24 cellular contexts compared by ENCODE assay signal in genomic region chr10:131233611-131234258, GRCh38.
DNase-seq lines count a peak whose midpoint lies in the region; ATAC-seq, FAIRE-seq and TF ChIP-seq lines count a peak whose summit lies in the region.
"Had no signal": no experiment of that assay in that cellular context is flagged by ENCODE, and none has a peak within 500 bp of the region (broad histone marks: within the 10 kb centered on the region; RNA-seq: fewer than 3 reads in every experiment).

No MANE protein-coding gene starts in this region.

- H3K4me1 Mint-ChIP-seq in activated T-cell treated with anti-CD3 and anti-CD28 coated beads, Interleukin-2, amount 50 U/mL, for 72 hours (ENCODE audit: low read depth), result no peaks in the 10 kb centered on the region

- no peak for TF ChIP-seq RAD21 in H1 (IDR thresholded peaks at IDR 0.05 in 1 of 2, conservative IDR thresholded peaks at IDR 0.05 in 1 of 2; ENCODE audit: low read depth in 2 of 2, low read length in 2 of 2)

- no peaks in the 10 kb centered on the region for H3K23me2 ChIP-seq in H1 (ENCODE audit: low read depth, low read length)

- H3K9me3 Mint-ChIP-seq in activated T-cell treated with anti-CD3 and anti-CD28 coated beads, Interleukin-2, amount 50 U/mL, for 72 hours, result no peaks in the 10 kb centered on the region

- H3K36me3 ChIP-seq in A673 (ENCODE audit: insufficient read depth, low read length, poor library complexity, severe bottlenecking), result no peaks in the 10 kb centered on the region
- H3K36me3 ChIP-seq in H1 (ENCODE audit: control insufficient read depth in 2 of 4, insufficient read depth in 4 of 4, low read length in 3 of 4), result no peaks in the 10 kb centered on the region
- H3K36me3 ChIP-seq in right atrium auricular region, result no peaks in the 10 kb centered on the region
- H3K36me3 ChIP-seq: BE2C had no signal

- peaks cover 0 to 3% of the 10 kb centered on the region in 2 experiments for H4K20me1 ChIP-seq in H1 (replicated peaks in 1 of 2; ENCODE audit: control insufficient read depth in 1 of 2, insufficient read depth in 2 of 2, low read length in 2 of 2)

- no TSS peak for BruUV-seq in A673 (replicated peaks; lab: Mats Ljungman, UMichigan)

- H3K4me2 ChIP-seq in H1 (ENCODE audit: insufficient read depth in 1 of 2, low read depth in 2 of 2, low read length in 2 of 2), result no peak overlapping the region
- H3K4me2 ChIP-seq: A549 had no signal

- H3K27me3 ChIP-seq in A673 (replicated peaks; ENCODE audit: insufficient read depth, low read depth, low read length, poor library complexity) (no peaks in the 10 kb centered on the region), H1 (replicated peaks in 1 of 4; ENCODE audit: control insufficient read depth in 3 of 4, extremely low read depth in 1 of 4, insufficient read depth in 3 of 4, low read length in 3 of 4) (no peaks in the 10 kb centered on the region), right atrium auricular region (no peaks in the 10 kb centered on the region)
- H3K27me3 ChIP-seq: BE2C had no signal

- no peak overlapping the region for H4K8ac ChIP-seq in H1 (ENCODE audit: extremely low read depth, insufficient read depth, low read length)

- TF ChIP-seq CTCF in A673 (conservative IDR thresholded peaks at IDR 0.05; ENCODE audit: low read depth, low read length) (no peak), H1 (IDR thresholded peaks at IDR 0.05; ENCODE audit: control extremely low read depth in 1 of 3, insufficient read depth in 1 of 3, low read depth in 1 of 3, low read length in 3 of 3) (no peak), right atrium auricular region (IDR thresholded peaks at IDR 0.05) (no peak)

- H3K9ac ChIP-seq in H1 (replicated peaks in 1 of 4; ENCODE audit: extremely low read depth in 1 of 4, low read depth in 3 of 4, low read length in 3 of 4), result no peak overlapping the region

- no peak overlapping the region for H3K27ac Mint-ChIP-seq in activated T-cell treated with anti-CD3 and anti-CD28 coated beads, Interleukin-2, amount 50 U/mL, for 72 hours
- H3K27ac Mint-ChIP-seq: CD4-positive, alpha-beta T cell; IgD-negative memory B cell had no signal

- no peaks in the 10 kb centered on the region for H3K79me2 ChIP-seq in H1 (ENCODE audit: control insufficient read depth in 1 of 2, insufficient read depth in 2 of 2, low read length in 2 of 2)

- H2BK20ac ChIP-seq in H1 (ENCODE audit: low read length), result no peak overlapping the region

- H4K5ac ChIP-seq in H1 (ENCODE audit: insufficient read length, low read depth, low read length), result no peak overlapping the region

- peak; percentile 33 for DNase-seq in A673 (ENCODE audit: low spot score)
- DNase-seq in COLO668 (lab: John Stamatoyannopoulos, UW; ENCODE audit: unreplicated experiment), result peak; percentile 2
- DNase-seq in NCI-H345 treated with DMSO at 0.1 percent for 48 hours (lab: John Stamatoyannopoulos, UW; ENCODE audit: unreplicated experiment), result peak; percentile 11
- no peak for DNase-seq in H1 (ENCODE audit: low read depth in 1 of 2, low spot score in 2 of 2)
- no peak for DNase-seq in activated T-cell treated with anti-CD3 and anti-CD28 coated beads, Interleukin-2, amount 50 U/mL, for 72 hours
- no peak for DNase-seq in right atrium auricular region (ENCODE audit: low spot score)
- no peak for DNase-seq in NCI-H2081 treated with DMSO at 0.1 percent for 48 hours (lab: John Stamatoyannopoulos, UW)
- DNase-seq: BE2C; Caco-2; CD4-positive, alpha-beta T cell; HCEC 1CT; Kasumi-1; NCI-H1048; NCI-H1417 treated with DMSO at 0.1 percent for 48 hours; NCI-H187; NCI-H510A; NCI-H82; OCI-M1 had no signal

- H3K4me3 Mint-ChIP-seq in activated T-cell treated with anti-CD3 and anti-CD28 coated beads, Interleukin-2, amount 50 U/mL, for 72 hours, result no peak overlapping the region
- H3K4me3 Mint-ChIP-seq: CD4-positive, alpha-beta T cell; IgD-negative memory B cell had no signal

- H3K18ac ChIP-seq in H1 (ENCODE audit: extremely low read depth, low read length), result no peak overlapping the region

- CTCF ChIA-PET in A673 (lab: Charles Lee) (no interaction called here), H1 (lab: Charles Lee; ENCODE audit: partially characterized antibody) (interaction anchor here (0.9 kb wide), 2 partner anchors 10 to 149 kb away, joined by 3 read pairs; no protein-coding TSS in a partner anchor)

- no peak overlapping the region for H2BK12ac ChIP-seq in H1 (ENCODE audit: low read depth, low read length)

- no peak overlapping the region for H3K4ac ChIP-seq in H1 (replicated peaks; ENCODE audit: insufficient read length, low read depth, low read length)

- H2AFZ ChIP-seq in H1 (ENCODE audit: low read length), result no peak overlapping the region

- POLR2A ChIA-PET in A673 (lab: Charles Lee; ENCODE audit: low non-redundant PET) (no interaction called here), H1 (lab: Charles Lee; ENCODE audit: partially characterized antibody) (no interaction called here)

- H3K4me3 ChIP-seq in A673 (ENCODE audit: low read depth, low read length, poor library complexity, severe bottlenecking) (no peak overlapping the region), H1 (ENCODE audit: extremely low read depth in 1 of 4, insufficient read depth in 2 of 4, low read depth in 3 of 4, low read length in 4 of 4) (no peak overlapping the region), right atrium auricular region (no peak overlapping the region)
- H3K4me3 ChIP-seq: A549 had no signal

- 78% methylated on average over 7 of the region's 7 CpGs; no CpG with 5 or more reads in 1 of the 2 experiments for WGBS in H1 (ENCODE audit: extremely low coverage in 1 of 2, insufficient coverage in 1 of 2, insufficient read length in 1 of 2, insufficient replicate concordance in 2 of 2, low coverage in 1 of 2, low lambda C conversion rate in 2 of 2, missing lambda C conversion rate in 1 of 2), 2 experiments

- intact Hi-C loops in A673 (cut with micrococcal nuclease; ENCODE audit: unreplicated experiment), result no loop called here

- no peak overlapping the region for H2BK15ac ChIP-seq in H1 (ENCODE audit: low read length)

- no peaks in the 10 kb centered on the region for H3K36me3 Mint-ChIP-seq in activated T-cell treated with anti-CD3 and anti-CD28 coated beads, Interleukin-2, amount 50 U/mL, for 72 hours (ENCODE audit: insufficient read depth in 2 of 2)
- H3K36me3 Mint-ChIP-seq: IgD-negative memory B cell had no signal

- H3K14ac ChIP-seq in H1 (ENCODE audit: insufficient read length), result no peak overlapping the region

- no peak overlapping the region for H2AK5ac ChIP-seq in H1 (ENCODE audit: low read depth, low read length)

- no peak overlapping the region for H2BK120ac ChIP-seq in H1 (replicated peaks; ENCODE audit: low read depth, low read length)

- TF ChIP-seq EP300 in H1 (IDR thresholded peaks at IDR 0.05; ENCODE audit: borderline replicate concordance in 1 of 2, low read depth in 2 of 2, low read length in 2 of 2), result no peak

- H2BK5ac ChIP-seq in H1 (ENCODE audit: low read depth, low read length), result no peak overlapping the region

- H3K27me3 Mint-ChIP-seq in activated T-cell treated with anti-CD3 and anti-CD28 coated beads, Interleukin-2, amount 50 U/mL, for 72 hours (ENCODE audit: low read depth), result no peaks in the 10 kb centered on the region
- H3K27me3 Mint-ChIP-seq: CD4-positive, alpha-beta T cell had no signal

- no peak for TF ChIP-seq POLR2A in H1 (IDR thresholded peaks at IDR 0.05; ENCODE audit: control extremely low read depth in 1 of 2, low read depth in 2 of 2, low read length in 2 of 2)

- H3K27ac ChIP-seq in A673 (ENCODE audit: low read depth, low read length, poor library complexity, severe bottlenecking) (no peak overlapping the region), H1 (ENCODE audit: low read depth, low read length) (no peak overlapping the region), right atrium auricular region (no peak overlapping the region)
- H3K27ac ChIP-seq: A549 had no signal

- no peak overlapping the region for H3K23ac ChIP-seq in H1 (ENCODE audit: insufficient read length)

- H3K79me1 ChIP-seq in H1 (ENCODE audit: low read depth, low read length), result no peaks in the 10 kb centered on the region; the same call in 1 of the 2 replicates

- no peak for FAIRE-seq in H1 (lab: Jason Lieb, UNC)
- FAIRE-seq: A549, GM12891, RCC 7860 had no signal

- ATAC-seq in activated T-cell treated with anti-CD3 and anti-CD28 coated beads, Interleukin-2, amount 50 U/mL, for 72 hours (replicated peaks in 1 of 2), result no peak
- ATAC-seq in HG02571 (IDR thresholded peaks at IDR 0.05; ENCODE audit: unreplicated experiment), result no peak
- ATAC-seq: A549, Right ventricle myocardium inferior had no signal

- no peak overlapping the region for H4K91ac ChIP-seq in H1 (replicated peaks; ENCODE audit: insufficient read length, low read length)

- H3K4me1 ChIP-seq in A673 (ENCODE audit: insufficient read depth, low read length, poor library complexity, severe bottlenecking) (no peaks in the 10 kb centered on the region), H1 (replicated peaks in 1 of 4; ENCODE audit: control insufficient read depth in 3 of 4, insufficient read depth in 4 of 4, low read length in 3 of 4) (peaks cover 0 to 13% (median 5%) of the 10 kb centered on the region in 4 experiments; a peak in 3 of 7 replicates), right atrium auricular region (no peaks in the 10 kb centered on the region)
- H3K4me1 ChIP-seq: A549, BE2C, Caco-2 had no signal

- no peak overlapping the region for H3K56ac ChIP-seq in H1 (replicated peaks; ENCODE audit: insufficient read length, low read depth, low read length)

- H3K9me3 ChIP-seq in A673 (ENCODE audit: low read depth, low read length, poor library complexity, severe bottlenecking), result no peaks in the 10 kb centered on the region
- no peaks in the 10 kb centered on the region; a peak in 2 of 4 replicates for H3K9me3 ChIP-seq in H1 (ENCODE audit: insufficient read depth in 2 of 2, low read depth in 1 of 2, low read length in 1 of 2)
- H3K9me3 ChIP-seq in right atrium auricular region, result peaks cover 0 to 10% of the 10 kb centered on the region in 2 donors
- H3K9me3 ChIP-seq: A549, BE2C, Caco-2 had no signal

TF ChIP-seq in H1, 55 proteins besides CTCF, POLR2A, EP300 and RAD21:
- TF ChIP-seq NANOG (IDR thresholded peaks at IDR 0.05; ENCODE audit: insufficient read depth, low read depth, low read length, poor library complexity, severe bottlenecking) (no peak), SIN3A (conservative IDR thresholded peaks at IDR 0.05 in 1 of 2, IDR thresholded peaks at IDR 0.05 in 1 of 2; ENCODE audit: low read depth in 1 of 2, low read length in 2 of 2) (no peak), YY1 (IDR thresholded peaks at IDR 0.05; ENCODE audit: low read depth, low read length) (peak; percentile 59; the same call in 1 of the 2 replicates), KDM5A (IDR thresholded peaks at IDR 0.05; ENCODE audit: low read length) (no peak), GTF2F1 (IDR thresholded peaks at IDR 0.05; ENCODE audit: borderline replicate concordance, low read depth, low read length) (no peak), MAFK (IDR thresholded peaks at IDR 0.05; ENCODE audit: low read depth, low read length) (no peak)
TF ChIP-seq in H1: peak in this region for 1.

Comparison
In these comparisons a context has a peak if more than half of its experiments do, and no peak if none do; other contexts are left out.
1. DNase-seq: peak in A673 (single experiment), COLO668 (single experiment) and NCI-H345 treated with DMSO at 0.1 percent for 48 hours (single experiment); none in H1 (0 of 2), activated T-cell treated with anti-CD3 and anti-CD28 coated beads, Interleukin-2, amount 50 U/mL, for 72 hours (0 of 2), right atrium auricular region (single experiment) and NCI-H2081 treated with DMSO at 0.1 percent for 48 hours (single experiment).